ENCODE assay signal across 2 cellular contexts in the genomic region with DNA sequence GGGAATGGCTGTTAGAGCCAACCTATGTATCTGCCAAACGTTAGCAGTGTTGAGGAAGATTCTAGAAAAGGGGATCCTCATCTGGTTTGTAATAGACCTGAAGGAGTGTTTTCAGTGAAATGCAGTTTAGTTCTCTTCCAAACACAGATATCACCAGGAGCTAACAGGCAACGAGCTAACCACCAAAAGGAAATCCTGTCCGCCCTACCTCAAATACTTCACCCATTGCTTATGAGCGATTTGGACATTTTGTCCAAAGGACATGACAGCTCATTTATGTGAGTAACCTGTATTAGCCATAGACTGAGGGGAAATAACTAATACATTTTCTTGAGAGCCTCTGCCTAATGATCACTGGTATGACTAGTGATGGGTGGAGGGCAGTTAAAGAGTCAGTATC.
TF ChIP-seq lines count a peak whose summit lies in the region.

No MANE protein-coding gene starts in this region.

TF ChIP-seq in GM12891, 5 proteins besides CTCF, POLR2A, EP300 and RAD21:
- TF ChIP-seq PAX5 (IDR thresholded peaks at IDR 0.05; ENCODE audit: insufficient read depth, low read length, severe bottlenecking) (no peak), POU2F2 (IDR thresholded peaks at IDR 0.05; ENCODE audit: low read depth, low read length) (no peak), TAF1 (IDR thresholded peaks at IDR 0.05; ENCODE audit: low read depth, low read length) (no peak), SPI1 (IDR thresholded peaks at IDR 0.05; ENCODE audit: low read depth, low read length) (no peak), POLR2AphosphoS5 (IDR thresholded peaks at IDR 0.05; ENCODE audit: low read depth, low read length) (no peak)

TF ChIP-seq in H1, 55 proteins besides CTCF, POLR2A, EP300 and RAD21:
- TF ChIP-seq RNF2 (IDR thresholded peaks at IDR 0.05; ENCODE audit: borderline replicate concordance, low read depth, low read length, missing control alignments, poor library complexity, severe bottlenecking) (no peak), TEAD4 (IDR thresholded peaks at IDR 0.05; ENCODE audit: low read depth, low read length) (no peak), SRF (IDR thresholded peaks at IDR 0.05; ENCODE audit: low read depth, low read length) (no peak), ZNF274 (IDR thresholded peaks at IDR 0.05; ENCODE audit: borderline replicate concordance, extremely low read depth, low read length) (no peak), ASH2L (IDR thresholded peaks at IDR 0.05; ENCODE audit: low read length) (no peak), MAFK (IDR thresholded peaks at IDR 0.05; ENCODE audit: low read depth, low read length) (no peak), CEBPB (IDR thresholded peaks at IDR 0.05; ENCODE audit: low read depth, low read length) (no peak), BCL11A (IDR thresholded peaks at IDR 0.05; ENCODE audit: low read depth in 2 of 2, low read length in 2 of 2) (no peak), SIRT6 (IDR thresholded peaks at IDR 0.05; ENCODE audit: low read length) (no peak), KDM1A (IDR thresholded peaks at IDR 0.05; ENCODE audit: borderline replicate concordance, low read length) (no peak), TBP (IDR thresholded peaks at IDR 0.05; ENCODE audit: low read depth, low read length) (no peak)
- TF ChIP-seq, protein P1, sequence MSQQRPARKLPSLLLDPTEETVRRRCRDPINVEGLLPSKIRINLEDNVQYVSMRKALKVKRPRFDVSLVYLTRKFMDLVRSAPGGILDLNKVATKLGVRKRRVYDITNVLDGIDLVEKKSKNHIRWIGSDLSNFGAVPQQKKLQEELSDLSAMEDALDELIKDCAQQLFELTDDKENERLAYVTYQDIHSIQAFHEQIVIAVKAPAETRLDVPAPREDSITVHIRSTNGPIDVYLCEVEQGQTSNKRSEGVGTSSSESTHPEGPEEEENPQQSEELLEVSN (IDR thresholded peaks at IDR 0.05): no peak
- TF ChIP-seq, protein P2, sequence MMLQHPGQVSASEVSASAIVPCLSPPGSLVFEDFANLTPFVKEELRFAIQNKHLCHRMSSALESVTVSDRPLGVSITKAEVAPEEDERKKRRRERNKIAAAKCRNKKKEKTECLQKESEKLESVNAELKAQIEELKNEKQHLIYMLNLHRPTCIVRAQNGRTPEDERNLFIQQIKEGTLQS (IDR thresholded peaks at IDR 0.05; ENCODE audit: insufficient read depth, low read depth, low read length): no peak
- TF ChIP-seq, protein P3, sequence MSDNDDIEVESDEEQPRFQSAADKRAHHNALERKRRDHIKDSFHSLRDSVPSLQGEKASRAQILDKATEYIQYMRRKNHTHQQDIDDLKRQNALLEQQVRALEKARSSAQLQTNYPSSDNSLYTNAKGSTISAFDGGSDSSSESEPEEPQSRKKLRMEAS (IDR thresholded peaks at IDR 0.05): no peak
